Comparison of ENCODE assay signal across 8 cellular contexts in genomic region chr18:22169889-22170420, GRCh38. TPM values are rescaled to one million over a fixed set of nuclear protein-coding genes. Genes with fewer than 3 reads are reported as not detected.
DNase-seq lines count a peak whose midpoint lies in the region; ATAC-seq and TF ChIP-seq lines count a peak whose summit lies in the region.

No MANE protein-coding gene starts in this region.

- DNase-seq in A673 (ENCODE audit: low spot score), result peak; percentile 60
- no peak for DNase-seq in T-helper 17 cell
- DNase-seq in fibroblast of peridontal ligament (ENCODE audit: extremely low read depth), result peak; percentile 40
- no peak for DNase-seq in substantia nigra (lab: John Stamatoyannopoulos, UW)
- DNase-seq in GM10266 (ENCODE audit: extremely low spot score), result no peak

- ATAC-seq in GM21723 (IDR thresholded peaks at IDR 0.05; ENCODE audit: unreplicated experiment), result peak; percentile 23
- peak; percentile 25 for ATAC-seq in T-helper 17 cell
- no peak for ATAC-seq in HG03135 (IDR thresholded peaks at IDR 0.05; ENCODE audit: unreplicated experiment)

- intact Hi-C loops in A673 (cut with micrococcal nuclease; ENCODE audit: unreplicated experiment), result loop anchor here (2.0 kb wide), 1 partner anchor 393 kb away; no protein-coding TSS in a partner anchor

- peaks cover 6% of the 10 kb centered on the region for H3K36me3 Mint-ChIP-seq in T-helper 17 cell (ENCODE audit: low read depth)

- POLR2A ChIA-PET in A673 (lab: Charles Lee; ENCODE audit: low non-redundant PET), result no interaction called here

- H3K9me3 ChIP-seq in A673 (ENCODE audit: low read depth, low read length, poor library complexity, severe bottlenecking), result no peaks in the 10 kb centered on the region
- no peaks in the 10 kb centered on the region for H3K9me3 ChIP-seq in T-helper 17 cell (ENCODE audit: control insufficient read depth, low read length, poor library complexity, severe bottlenecking)
- H3K9me3 ChIP-seq in neutrophil, result no peaks in the 10 kb centered on the region

- TF ChIP-seq CTCF in A673 (conservative IDR thresholded peaks at IDR 0.05; ENCODE audit: low read depth, low read length), result no peak
- no peak for TF ChIP-seq CTCF in neutrophil (IDR thresholded peaks at IDR 0.05)
- TF ChIP-seq CTCF in GM10266 (IDR thresholded peaks at IDR 0.05; ENCODE audit: control insufficient read depth, insufficient read depth, low read depth, missing control alignments), result no peak

- peaks cover 33% of the 10 kb centered on the region for H3K4me1 ChIP-seq in A673 (ENCODE audit: insufficient read depth, low read length, poor library complexity, severe bottlenecking)
- H3K4me1 ChIP-seq in neutrophil (ENCODE audit: control insufficient read depth in 1 of 2, insufficient read depth in 1 of 2, low read depth in 1 of 2, low read length in 1 of 2), result peaks cover 18 to 26% of the 10 kb centered on the region in 2 experiments

- CTCF ChIA-PET in A673 (lab: Charles Lee), result interaction anchor here (0.5 to 0.9 kb wide), 2 partner anchors 300 to 393 kb away, joined by 3 read pairs; no protein-coding TSS in a partner anchor

- peak overlapping the region; percentile 87 for H3K4me3 Mint-ChIP-seq in T-helper 17 cell

- H3K4me3 ChIP-seq in A673 (ENCODE audit: low read depth, low read length, poor library complexity, severe bottlenecking) (peak overlapping the region; percentile 56), neutrophil (ENCODE audit: low read depth in 1 of 2, low read length in 1 of 2) (peak overlapping the region; percentile 42 to 53)

- H3K27me3 ChIP-seq in A673 (replicated peaks; ENCODE audit: insufficient read depth, low read depth, low read length, poor library complexity) (peaks cover 97% of the 10 kb centered on the region), neutrophil (peaks cover 100% of the 10 kb centered on the region)

- H3K36me3 ChIP-seq in A673 (ENCODE audit: insufficient read depth, low read length, poor library complexity, severe bottlenecking) (no peaks in the 10 kb centered on the region), neutrophil (no peaks in the 10 kb centered on the region)

- BruUV-seq in A673 (replicated peaks; lab: Mats Ljungman, UMichigan), result no TSS peak

- peaks cover 56% of the 10 kb centered on the region for H3K27me3 Mint-ChIP-seq in T-helper 17 cell

- no peak overlapping the region for H3K27ac Mint-ChIP-seq in T-helper 17 cell

- H3K27ac ChIP-seq in A673 (ENCODE audit: low read depth, low read length, poor library complexity, severe bottlenecking), result no peak overlapping the region
- no peak overlapping the region for H3K27ac ChIP-seq in neutrophil
- no peak overlapping the region for H3K27ac ChIP-seq in substantia nigra (ENCODE audit: low read depth, low read length, poor library complexity, severe bottlenecking)

- H3K4me1 Mint-ChIP-seq in T-helper 17 cell, result peaks cover 6% of the 10 kb centered on the region

RNA-seq across cellular contexts. Expression of gene GATA6, which starts 0.6 kb away (rescaled TPM):
- total RNA-seq in A673 (2021), result 0.20 and 0.21 TPM in 2 replicates
- not detected for total RNA-seq in T-helper 17 cell

Comparison
In these comparisons a context has a peak if more than half of its experiments do, and no peak if none do; other contexts are left out.
1. DNase-seq: peak in A673 (single experiment) and fibroblast of peridontal ligament (single experiment); none in T-helper 17 cell (0 of 3), substantia nigra (0 of 49) and GM10266 (single experiment).